Comparison of ENCODE assay signal across 8 cellular contexts in the genomic region with DNA sequence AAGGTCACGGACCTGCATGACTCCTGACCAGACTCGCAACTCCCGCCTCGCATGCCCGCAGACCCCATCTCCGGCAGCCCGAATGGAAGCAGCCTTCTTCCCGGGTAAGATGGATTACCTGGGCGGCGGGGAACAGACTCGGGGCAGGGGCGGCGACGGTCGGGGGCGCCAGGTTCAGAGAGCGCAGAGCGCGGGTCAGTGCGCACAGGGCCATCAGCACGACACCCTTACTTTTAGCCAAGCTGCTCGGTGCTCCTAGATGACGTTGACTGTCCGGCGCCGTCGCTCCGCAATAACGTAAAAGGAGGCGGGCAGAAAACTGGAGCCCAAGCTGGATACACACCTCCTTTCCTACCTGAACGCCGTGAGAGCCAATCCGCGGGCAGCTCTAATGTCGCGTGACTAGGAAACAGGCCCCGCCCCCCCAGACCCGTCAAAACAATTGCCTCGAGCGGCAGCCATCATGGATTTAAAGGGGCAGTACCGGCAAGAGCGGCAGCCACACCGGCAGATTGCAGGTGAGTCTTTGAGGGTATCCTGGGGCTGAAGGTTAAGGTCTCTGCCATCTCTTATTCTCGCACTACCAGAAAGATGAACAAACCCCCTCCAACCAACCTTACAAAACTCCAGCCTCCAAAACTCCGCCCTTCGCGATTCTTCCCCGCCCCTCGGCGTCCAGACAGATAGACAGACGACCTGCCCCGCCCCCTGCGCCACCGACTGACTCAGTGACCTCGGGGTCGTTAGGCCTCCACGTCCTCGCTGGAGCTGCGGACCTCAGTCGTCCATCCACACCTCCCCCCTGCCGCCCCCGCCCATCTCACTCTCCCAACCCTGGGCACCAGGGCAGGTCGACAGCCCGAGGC. TPM values are rescaled to one million over a fixed set of nuclear protein-coding genes. Genes with fewer than 3 reads are reported as not detected.
DNase-seq lines count a peak whose midpoint lies in the region; ATAC-seq and TF ChIP-seq lines count a peak whose summit lies in the region.

A gene (plus strand): TSS at position 464 of the 866 bp plus-strand sequence. CDS start 1,705 bp downstream, outside the sequence.
A gene (minus strand): TSS at position 267 of the 866 bp plus-strand sequence. CDS start 53 bp downstream, at position 214.

- H3K4me3 ChIP-seq in gastroesophageal sphincter (peak within 1 kb of the TSS; percentile 66 to 85), neutrophil (ENCODE audit: low read depth in 1 of 2, low read length in 1 of 2) (peak within 1 kb of the TSS; percentile 90 to 95)

- WGBS in gastroesophageal sphincter (ENCODE audit: low coverage in 1 of 2), 2 donors, result 0 to 3% methylated on average over 1 to 6 of the region's 64 CpGs

- peak within 1 kb of the TSS; percentile 98 for H3K27ac Mint-ChIP-seq in activated naive CD4-positive, alpha-beta T cell treated with anti-CD3 and anti-CD28 coated beads, Interleukin-2, amount 10 ng/mL, durations not matched to agents 7 days and 5 days

- CTCF ChIA-PET in HEK293T (lab: Yijun Ruan, JAX), result no interaction called here
- CTCF ChIA-PET in activated naive CD4-positive, alpha-beta T cell treated with anti-CD3 and anti-CD28 coated beads, Interleukin-2, amount 10 ng/mL, durations not matched to agents 7 days and 5 days (lab: Charles Lee), result interaction anchor here (1.7 kb wide), 1 partner anchor 84 kb away, joined by 6 read pairs; no protein-coding TSS in a partner anchor

- DNase-seq in GF-D8 (lab: John Stamatoyannopoulos, UW) (peak; percentile 95), HEK293T (ENCODE audit: extremely low spot score) (peak; percentile 99), MV-4-11 (lab: John Stamatoyannopoulos, UW) (peak; percentile 98), SK-MEL-5 (ENCODE audit: low read depth, low spot score) (peak; percentile 99), substantia nigra (lab: John Stamatoyannopoulos, UW) (peak; percentile 88 to 100 (median 98))
- DNase-seq in activated naive CD4-positive, alpha-beta T cell treated with anti-CD3 and anti-CD28 coated beads, Interleukin-2, amount 10 ng/mL, durations not matched to agents 7 days and 5 days, result peak; percentile 99

- TF ChIP-seq CTCF in gastroesophageal sphincter (IDR thresholded peaks at IDR 0.05) (no peak), neutrophil (IDR thresholded peaks at IDR 0.05) (no peak)

- peaks cover 42% of the 10 kb centered on the region for H3K4me1 Mint-ChIP-seq in activated naive CD4-positive, alpha-beta T cell treated with anti-CD3 and anti-CD28 coated beads, Interleukin-2, amount 10 ng/mL, durations not matched to agents 7 days and 5 days

- H3K36me3 Mint-ChIP-seq in activated naive CD4-positive, alpha-beta T cell treated with anti-CD3 and anti-CD28 coated beads, Interleukin-2, amount 10 ng/mL, durations not matched to agents 7 days and 5 days, result peaks cover 17% of the 10 kb centered on the region

- no peak for TF ChIP-seq EP300 in gastroesophageal sphincter (IDR thresholded peaks at IDR 0.05)

- TF ChIP-seq POLR2A in gastroesophageal sphincter (IDR thresholded peaks at IDR 0.05), result peak; percentile 79 to 89

- H3K4me1 ChIP-seq in gastroesophageal sphincter (peaks cover 0 to 42% (median 16%) of the 10 kb centered on the region in 3 donors), neutrophil (ENCODE audit: control insufficient read depth in 1 of 2, insufficient read depth in 1 of 2, low read depth in 1 of 2, low read length in 1 of 2) (peaks cover 17 to 20% of the 10 kb centered on the region in 2 experiments)

- no peaks in the 10 kb centered on the region for H3K9me3 ChIP-seq in gastroesophageal sphincter
- no peaks in the 10 kb centered on the region for H3K9me3 ChIP-seq in neutrophil

- peak within 1 kb of the TSS; percentile 93 for H3K4me3 Mint-ChIP-seq in activated naive CD4-positive, alpha-beta T cell treated with anti-CD3 and anti-CD28 coated beads, Interleukin-2, amount 10 ng/mL, durations not matched to agents 7 days and 5 days

- H3K27me3 ChIP-seq in gastroesophageal sphincter (no peaks in the 10 kb centered on the region), neutrophil (no peaks in the 10 kb centered on the region)

- in situ Hi-C loops in SK-MEL-5 (cut with HindIII; ENCODE audit: low pct_unique_long_range_greater_than_20kb, low sequenced_read_pairs), result no loop called here

- H3K36me3 ChIP-seq in gastroesophageal sphincter (peaks cover 0 to 57% of the 10 kb centered on the region in 2 donors), neutrophil (peaks cover 13% of the 10 kb centered on the region)

- POLR2A ChIA-PET in HEK293T (lab: Yijun Ruan, JAX), result interaction anchor here (0.6 to 2.4 kb wide), 28 partner anchors 10 to 131 kb away, joined by 3 to 20 read pairs (median 4); a partner anchor contains a TSS

- peak within 1 kb of the TSS; percentile 60 to 91 (median 88) for H3K27ac ChIP-seq in gastroesophageal sphincter
- peak within 1 kb of the TSS; percentile 90 for H3K27ac ChIP-seq in neutrophil
- H3K27ac ChIP-seq in substantia nigra (ENCODE audit: low read depth, low read length, poor library complexity, severe bottlenecking), result peak within 1 kb of the TSS; percentile 79

- ATAC-seq in gastroesophageal sphincter, result peak; percentile 97

- H3K9me3 Mint-ChIP-seq in activated naive CD4-positive, alpha-beta T cell treated with anti-CD3 and anti-CD28 coated beads, Interleukin-2, amount 10 ng/mL, durations not matched to agents 7 days and 5 days, result no peaks in the 10 kb centered on the region

- H3K27me3 Mint-ChIP-seq in activated naive CD4-positive, alpha-beta T cell treated with anti-CD3 and anti-CD28 coated beads, Interleukin-2, amount 10 ng/mL, durations not matched to agents 7 days and 5 days, result no peaks in the 10 kb centered on the region

TF ChIP-seq in HEK293T, 16 proteins besides CTCF, POLR2A, EP300 and RAD21:
- no peak for TF ChIP-seq FOXM1 (IDR thresholded peaks at IDR 0.05; ENCODE audit: borderline replicate concordance)
- TF ChIP-seq SUZ12 (IDR thresholded peaks at IDR 0.05), result no peak
- TF ChIP-seq BHLHE40 (IDR thresholded peaks at IDR 0.05; ENCODE audit: borderline replicate concordance), result no peak
- TF ChIP-seq, protein P1, sequence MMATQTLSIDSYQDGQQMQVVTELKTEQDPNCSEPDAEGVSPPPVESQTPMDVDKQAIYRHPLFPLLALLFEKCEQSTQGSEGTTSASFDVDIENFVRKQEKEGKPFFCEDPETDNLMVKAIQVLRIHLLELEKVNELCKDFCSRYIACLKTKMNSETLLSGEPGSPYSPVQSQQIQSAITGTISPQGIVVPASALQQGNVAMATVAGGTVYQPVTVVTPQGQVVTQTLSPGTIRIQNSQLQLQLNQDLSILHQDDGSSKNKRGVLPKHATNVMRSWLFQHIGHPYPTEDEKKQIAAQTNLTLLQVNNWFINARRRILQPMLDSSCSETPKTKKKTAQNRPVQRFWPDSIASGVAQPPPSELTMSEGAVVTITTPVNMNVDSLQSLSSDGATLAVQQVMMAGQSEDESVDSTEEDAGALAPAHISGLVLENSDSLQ (IDR thresholded peaks at IDR 0.05), result peak; percentile 87
- TF ChIP-seq SP1 (IDR thresholded peaks at IDR 0.05), result no peak
- no peak for TF ChIP-seq FOXK2 (IDR thresholded peaks at IDR 0.05)

RNA-seq across cellular contexts. Expression of the first gene that starts in this region (rescaled TPM):
- 6.8 and 8.3 TPM in 2 replicates for total RNA-seq in SK-MEL-5 (2014; rRNA removed; shearing (Covaris generic))
- polyA plus RNA-seq in SK-MEL-5 (2015; cell fraction: cytosol; rRNA removed), result 4.8 and 6.2 TPM in 2 replicates
- 39.3 and 41.4 TPM in 2 replicates for polyA plus RNA-seq in SK-MEL-5 (2015; cell fraction: nucleus; rRNA removed)
- 10 to 100 TPM; 18.0 to 43.4 (median 30.2) TPM for total RNA-seq in gastroesophageal sphincter

RNA-seq across cellular contexts. Expression of the second gene that starts in this region (rescaled TPM):
- 49.9 and 51.9 TPM in 2 replicates for total RNA-seq in SK-MEL-5 (2014; rRNA removed; shearing (Covaris generic))
- 76.9 and 77.5 TPM in 2 replicates for polyA plus RNA-seq in SK-MEL-5 (2015; cell fraction: cytosol; rRNA removed)
- 40.8 and 50.4 TPM in 2 replicates for polyA plus RNA-seq in SK-MEL-5 (2015; cell fraction: nucleus; rRNA removed)
- total RNA-seq in gastroesophageal sphincter, result 10 to 100 TPM; 17.3 to 35.4 (median 21.2) TPM

Comparison
In these comparisons a context has a peak if more than half of its experiments do, and no peak if none do; other contexts are left out.
1. Peak in every context shown above with its lines: DNase-seq, ATAC-seq, H3K4me3 ChIP-seq and H3K27ac ChIP-seq.